ENCODE assay signal across 1 cellular context in the genomic region with DNA sequence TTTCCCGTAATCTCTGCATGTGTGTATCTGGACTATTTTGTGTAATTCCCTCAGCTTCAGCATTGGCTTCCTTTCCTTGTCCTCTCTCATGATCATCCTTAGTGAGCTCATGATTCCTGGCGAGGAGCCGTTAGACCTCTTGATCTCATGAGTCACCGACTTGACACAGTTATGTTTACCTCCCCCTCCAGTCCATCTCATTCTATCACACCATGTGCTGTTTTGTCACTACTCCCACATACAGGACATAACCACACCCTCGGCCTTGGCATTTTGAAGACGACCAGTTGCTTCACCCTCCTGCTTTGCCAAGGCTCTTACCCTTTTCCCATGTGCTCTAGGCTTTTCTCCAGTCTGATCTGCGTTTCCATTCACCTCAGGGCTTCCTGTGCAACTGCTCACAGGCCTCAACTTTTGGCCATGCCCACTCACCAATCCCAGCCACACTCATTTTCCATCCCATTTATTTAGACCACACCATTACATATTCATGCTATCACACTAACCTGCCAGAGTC.
TF ChIP-seq lines count a peak whose summit lies in the region.

No MANE protein-coding gene starts in this region.

TF ChIP-seq in K562, 482 proteins besides CTCF, POLR2A, EP300 and RAD21 (continued from another document and continues in another):
- peak; percentile 74 for TF ChIP-seq NUFIP1 (IDR thresholded peaks at IDR 0.05; ENCODE audit: partially characterized antibody)
- TF ChIP-seq DDX20 (tag; IDR thresholded peaks at IDR 0.05; ENCODE audit: low read depth), result no peak
- peak; percentile 61; the same call in 1 of the 2 replicates for TF ChIP-seq KLF16 (IDR thresholded peaks at IDR 0.05)
- peak; percentile 72; the same call in 1 of the 2 replicates for TF ChIP-seq NCOA1 (IDR thresholded peaks at IDR 0.05; ENCODE audit: low read depth)
- no peak; the same call in none of the 2 replicates for TF ChIP-seq ETV5 (CRISPR knock-in tag; IDR thresholded peaks at IDR 0.05; ENCODE audit: low read depth)
- TF ChIP-seq IRF2 (CRISPR knock-in tag; IDR thresholded peaks at IDR 0.05), result no peak
- TF ChIP-seq, protein P1, sequence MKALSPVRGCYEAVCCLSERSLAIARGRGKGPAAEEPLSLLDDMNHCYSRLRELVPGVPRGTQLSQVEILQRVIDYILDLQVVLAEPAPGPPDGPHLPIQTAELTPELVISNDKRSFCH (CRISPR knock-in tag; IDR thresholded peaks at IDR 0.05), result no peak
- TF ChIP-seq, protein P1 (tag; IDR thresholded peaks at IDR 0.05), result peak; percentile 72; the same call in 1 of the 2 replicates
- TF ChIP-seq, protein P2, sequence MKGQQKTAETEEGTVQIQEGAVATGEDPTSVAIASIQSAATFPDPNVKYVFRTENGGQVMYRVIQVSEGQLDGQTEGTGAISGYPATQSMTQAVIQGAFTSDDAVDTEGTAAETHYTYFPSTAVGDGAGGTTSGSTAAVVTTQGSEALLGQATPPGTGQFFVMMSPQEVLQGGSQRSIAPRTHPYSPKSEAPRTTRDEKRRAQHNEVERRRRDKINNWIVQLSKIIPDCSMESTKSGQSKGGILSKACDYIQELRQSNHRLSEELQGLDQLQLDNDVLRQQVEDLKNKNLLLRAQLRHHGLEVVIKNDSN (CRISPR knock-in tag; IDR thresholded peaks at IDR 0.05), result peak; percentile 50; the same call in 1 of the 2 replicates
- TF ChIP-seq, protein P3, sequence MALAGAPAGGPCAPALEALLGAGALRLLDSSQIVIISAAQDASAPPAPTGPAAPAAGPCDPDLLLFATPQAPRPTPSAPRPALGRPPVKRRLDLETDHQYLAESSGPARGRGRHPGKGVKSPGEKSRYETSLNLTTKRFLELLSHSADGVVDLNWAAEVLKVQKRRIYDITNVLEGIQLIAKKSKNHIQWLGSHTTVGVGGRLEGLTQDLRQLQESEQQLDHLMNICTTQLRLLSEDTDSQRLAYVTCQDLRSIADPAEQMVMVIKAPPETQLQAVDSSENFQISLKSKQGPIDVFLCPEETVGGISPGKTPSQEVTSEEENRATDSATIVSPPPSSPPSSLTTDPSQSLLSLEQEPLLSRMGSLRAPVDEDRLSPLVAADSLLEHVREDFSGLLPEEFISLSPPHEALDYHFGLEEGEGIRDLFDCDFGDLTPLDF (CRISPR knock-in tag; IDR thresholded peaks at IDR 0.05), result no peak
- no peak for TF ChIP-seq CBFB (CRISPR knock-in tag; IDR thresholded peaks at IDR 0.05)
- TF ChIP-seq ZNF347 (CRISPR knock-in tag; IDR thresholded peaks at IDR 0.05; ENCODE audit: low read depth), result no peak
- TF ChIP-seq, protein P4, sequence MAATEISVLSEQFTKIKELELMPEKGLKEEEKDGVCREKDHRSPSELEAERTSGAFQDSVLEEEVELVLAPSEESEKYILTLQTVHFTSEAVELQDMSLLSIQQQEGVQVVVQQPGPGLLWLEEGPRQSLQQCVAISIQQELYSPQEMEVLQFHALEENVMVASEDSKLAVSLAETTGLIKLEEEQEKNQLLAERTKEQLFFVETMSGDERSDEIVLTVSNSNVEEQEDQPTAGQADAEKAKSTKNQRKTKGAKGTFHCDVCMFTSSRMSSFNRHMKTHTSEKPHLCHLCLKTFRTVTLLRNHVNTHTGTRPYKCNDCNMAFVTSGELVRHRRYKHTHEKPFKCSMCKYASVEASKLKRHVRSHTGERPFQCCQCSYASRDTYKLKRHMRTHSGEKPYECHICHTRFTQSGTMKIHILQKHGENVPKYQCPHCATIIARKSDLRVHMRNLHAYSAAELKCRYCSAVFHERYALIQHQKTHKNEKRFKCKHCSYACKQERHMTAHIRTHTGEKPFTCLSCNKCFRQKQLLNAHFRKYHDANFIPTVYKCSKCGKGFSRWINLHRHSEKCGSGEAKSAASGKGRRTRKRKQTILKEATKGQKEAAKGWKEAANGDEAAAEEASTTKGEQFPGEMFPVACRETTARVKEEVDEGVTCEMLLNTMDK (IDR thresholded peaks at IDR 0.05; ENCODE audit: borderline replicate concordance, insufficient read depth, low read depth, low read length, poor library complexity, severe bottlenecking), result no peak
- TF ChIP-seq SMAD4 (CRISPR knock-in tag; conservative IDR thresholded peaks at IDR 0.05), result peak; percentile 42; the same call in 1 of the 2 replicates
- no peak for TF ChIP-seq PHTF2 (CRISPR knock-in tag; IDR thresholded peaks at IDR 0.05)
- TF ChIP-seq MAFF (IDR thresholded peaks at IDR 0.05; ENCODE audit: low read length), result no peak
- no peak for TF ChIP-seq TGIF2 (CRISPR knock-in tag; IDR thresholded peaks at IDR 0.05)
- 0 out of 2 replicates have a peak, but pooled peaks have one; percentile 41 for TF ChIP-seq JUNB (CRISPR knock-in tag; conservative IDR thresholded peaks at IDR 0.05)
- TF ChIP-seq GTF2E2 (tag; IDR thresholded peaks at IDR 0.05), result no peak
- peak; percentile 47; the same call in 1 of the 2 replicates for TF ChIP-seq ZNF239 (CRISPR knock-in tag; IDR thresholded peaks at IDR 0.05)
- TF ChIP-seq, protein P5, sequence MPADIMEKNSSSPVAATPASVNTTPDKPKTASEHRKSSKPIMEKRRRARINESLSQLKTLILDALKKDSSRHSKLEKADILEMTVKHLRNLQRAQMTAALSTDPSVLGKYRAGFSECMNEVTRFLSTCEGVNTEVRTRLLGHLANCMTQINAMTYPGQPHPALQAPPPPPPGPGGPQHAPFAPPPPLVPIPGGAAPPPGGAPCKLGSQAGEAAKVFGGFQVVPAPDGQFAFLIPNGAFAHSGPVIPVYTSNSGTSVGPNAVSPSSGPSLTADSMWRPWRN (IDR thresholded peaks at IDR 0.05; ENCODE audit: low read depth), result no peak
- no peak for TF ChIP-seq HOXB6 (CRISPR knock-in tag; IDR thresholded peaks at IDR 0.05; ENCODE audit: borderline replicate concordance)
- no peak for TF ChIP-seq SAFB (IDR thresholded peaks at IDR 0.05; ENCODE audit: borderline replicate concordance, low read depth, low read length)
- no peak for TF ChIP-seq ZBTB1 (CRISPR knock-in tag; IDR thresholded peaks at IDR 0.05; ENCODE audit: borderline replicate concordance, low read depth)
- TF ChIP-seq ZNF551 (CRISPR knock-in tag; IDR thresholded peaks at IDR 0.05), result no peak
- TF ChIP-seq ZNF23 (CRISPR knock-in tag; IDR thresholded peaks at IDR 0.05), result no peak
- peak; percentile 37 for TF ChIP-seq BRD9 (IDR thresholded peaks at IDR 0.05; ENCODE audit: low read depth, partially characterized antibody)
- no peak for TF ChIP-seq LCOR (CRISPR knock-in tag; IDR thresholded peaks at IDR 0.05)
- no peak for TF ChIP-seq SAFB2 (IDR thresholded peaks at IDR 0.05; ENCODE audit: borderline replicate concordance, low read depth, low read length, severe bottlenecking)
- no peak for TF ChIP-seq ZNF445 (CRISPR knock-in tag; IDR thresholded peaks at IDR 0.05; ENCODE audit: low read depth)
- no peak for TF ChIP-seq TARDBP (IDR thresholded peaks at IDR 0.05)
- peak; percentile 98 for TF ChIP-seq FOSL1 (tag; conservative IDR thresholded peaks at IDR 0.05)
- TF ChIP-seq, protein P6, sequence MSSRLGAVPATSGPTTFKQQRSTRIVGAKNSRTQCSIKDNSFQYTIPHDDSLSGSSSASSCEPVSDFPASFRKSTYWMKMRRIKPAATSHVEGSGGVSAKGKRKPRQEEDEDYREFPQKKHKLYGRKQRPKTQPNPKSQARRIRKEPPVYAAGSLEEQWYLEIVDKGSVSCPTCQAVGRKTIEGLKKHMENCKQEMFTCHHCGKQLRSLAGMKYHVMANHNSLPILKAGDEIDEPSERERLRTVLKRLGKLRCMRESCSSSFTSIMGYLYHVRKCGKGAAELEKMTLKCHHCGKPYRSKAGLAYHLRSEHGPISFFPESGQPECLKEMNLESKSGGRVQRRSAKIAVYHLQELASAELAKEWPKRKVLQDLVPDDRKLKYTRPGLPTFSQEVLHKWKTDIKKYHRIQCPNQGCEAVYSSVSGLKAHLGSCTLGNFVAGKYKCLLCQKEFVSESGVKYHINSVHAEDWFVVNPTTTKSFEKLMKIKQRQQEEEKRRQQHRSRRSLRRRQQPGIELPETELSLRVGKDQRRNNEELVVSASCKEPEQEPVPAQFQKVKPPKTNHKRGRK (tag; IDR thresholded peaks at IDR 0.05), result no peak
- TF ChIP-seq CBX3 (IDR thresholded peaks at IDR 0.05; ENCODE audit: borderline replicate concordance in 1 of 2, low read length in 2 of 2), result peak in 1 of 2 experiments; percentile 94; a peak in 2 of 3 replicates
- TF ChIP-seq RBBP5 (IDR thresholded peaks at IDR 0.05; ENCODE audit: borderline replicate concordance, insufficient read depth, low read length, poor library complexity, severe bottlenecking), result no peak
- no peak for TF ChIP-seq NR1H2 (CRISPR knock-in tag; IDR thresholded peaks at IDR 0.05)
- TF ChIP-seq ERF (CRISPR knock-in tag; IDR thresholded peaks at IDR 0.05), result no peak
- TF ChIP-seq ESRRB (CRISPR knock-in tag; IDR thresholded peaks at IDR 0.05; ENCODE audit: borderline replicate concordance), result no peak
- peak; percentile 75 for TF ChIP-seq BACH1 (tag; IDR thresholded peaks at IDR 0.05)
- no peak for TF ChIP-seq HNRNPLL (IDR thresholded peaks at IDR 0.05; ENCODE audit: low read depth, low read length, poor library complexity, severe bottlenecking)
- TF ChIP-seq, protein P7, sequence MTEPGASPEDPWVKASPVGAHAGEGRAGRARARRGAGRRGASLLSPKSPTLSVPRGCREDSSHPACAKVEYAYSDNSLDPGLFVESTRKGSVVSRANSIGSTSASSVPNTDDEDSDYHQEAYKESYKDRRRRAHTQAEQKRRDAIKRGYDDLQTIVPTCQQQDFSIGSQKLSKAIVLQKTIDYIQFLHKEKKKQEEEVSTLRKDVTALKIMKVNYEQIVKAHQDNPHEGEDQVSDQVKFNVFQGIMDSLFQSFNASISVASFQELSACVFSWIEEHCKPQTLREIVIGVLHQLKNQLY (CRISPR knock-in tag; conservative IDR thresholded peaks at IDR 0.05), result no peak
- TF ChIP-seq, protein P8, sequence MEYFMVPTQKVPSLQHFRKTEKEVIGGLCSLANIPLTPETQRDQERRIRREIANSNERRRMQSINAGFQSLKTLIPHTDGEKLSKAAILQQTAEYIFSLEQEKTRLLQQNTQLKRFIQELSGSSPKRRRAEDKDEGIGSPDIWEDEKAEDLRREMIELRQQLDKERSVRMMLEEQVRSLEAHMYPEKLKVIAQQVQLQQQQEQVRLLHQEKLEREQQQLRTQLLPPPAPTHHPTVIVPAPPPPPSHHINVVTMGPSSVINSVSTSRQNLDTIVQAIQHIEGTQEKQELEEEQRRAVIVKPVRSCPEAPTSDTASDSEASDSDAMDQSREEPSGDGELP (CRISPR knock-in tag; IDR thresholded peaks at IDR 0.05; ENCODE audit: borderline replicate concordance), result no peak
- TF ChIP-seq ZNF586 (CRISPR knock-in tag; conservative IDR thresholded peaks at IDR 0.05), result no peak
- TF ChIP-seq CXXC5 (CRISPR knock-in tag; IDR thresholded peaks at IDR 0.05), result no peak; the same call in 1 of the 2 replicates
- TF ChIP-seq, protein P9, sequence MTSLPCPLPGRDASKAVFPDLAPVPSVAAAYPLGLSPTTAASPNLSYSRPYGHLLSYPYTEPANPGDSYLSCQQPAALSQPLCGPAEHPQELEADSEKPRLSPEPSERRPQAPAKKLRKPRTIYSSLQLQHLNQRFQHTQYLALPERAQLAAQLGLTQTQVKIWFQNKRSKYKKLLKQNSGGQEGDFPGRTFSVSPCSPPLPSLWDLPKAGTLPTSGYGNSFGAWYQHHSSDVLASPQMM (CRISPR knock-in tag; IDR thresholded peaks at IDR 0.05), result no peak
- TF ChIP-seq, protein P10, sequence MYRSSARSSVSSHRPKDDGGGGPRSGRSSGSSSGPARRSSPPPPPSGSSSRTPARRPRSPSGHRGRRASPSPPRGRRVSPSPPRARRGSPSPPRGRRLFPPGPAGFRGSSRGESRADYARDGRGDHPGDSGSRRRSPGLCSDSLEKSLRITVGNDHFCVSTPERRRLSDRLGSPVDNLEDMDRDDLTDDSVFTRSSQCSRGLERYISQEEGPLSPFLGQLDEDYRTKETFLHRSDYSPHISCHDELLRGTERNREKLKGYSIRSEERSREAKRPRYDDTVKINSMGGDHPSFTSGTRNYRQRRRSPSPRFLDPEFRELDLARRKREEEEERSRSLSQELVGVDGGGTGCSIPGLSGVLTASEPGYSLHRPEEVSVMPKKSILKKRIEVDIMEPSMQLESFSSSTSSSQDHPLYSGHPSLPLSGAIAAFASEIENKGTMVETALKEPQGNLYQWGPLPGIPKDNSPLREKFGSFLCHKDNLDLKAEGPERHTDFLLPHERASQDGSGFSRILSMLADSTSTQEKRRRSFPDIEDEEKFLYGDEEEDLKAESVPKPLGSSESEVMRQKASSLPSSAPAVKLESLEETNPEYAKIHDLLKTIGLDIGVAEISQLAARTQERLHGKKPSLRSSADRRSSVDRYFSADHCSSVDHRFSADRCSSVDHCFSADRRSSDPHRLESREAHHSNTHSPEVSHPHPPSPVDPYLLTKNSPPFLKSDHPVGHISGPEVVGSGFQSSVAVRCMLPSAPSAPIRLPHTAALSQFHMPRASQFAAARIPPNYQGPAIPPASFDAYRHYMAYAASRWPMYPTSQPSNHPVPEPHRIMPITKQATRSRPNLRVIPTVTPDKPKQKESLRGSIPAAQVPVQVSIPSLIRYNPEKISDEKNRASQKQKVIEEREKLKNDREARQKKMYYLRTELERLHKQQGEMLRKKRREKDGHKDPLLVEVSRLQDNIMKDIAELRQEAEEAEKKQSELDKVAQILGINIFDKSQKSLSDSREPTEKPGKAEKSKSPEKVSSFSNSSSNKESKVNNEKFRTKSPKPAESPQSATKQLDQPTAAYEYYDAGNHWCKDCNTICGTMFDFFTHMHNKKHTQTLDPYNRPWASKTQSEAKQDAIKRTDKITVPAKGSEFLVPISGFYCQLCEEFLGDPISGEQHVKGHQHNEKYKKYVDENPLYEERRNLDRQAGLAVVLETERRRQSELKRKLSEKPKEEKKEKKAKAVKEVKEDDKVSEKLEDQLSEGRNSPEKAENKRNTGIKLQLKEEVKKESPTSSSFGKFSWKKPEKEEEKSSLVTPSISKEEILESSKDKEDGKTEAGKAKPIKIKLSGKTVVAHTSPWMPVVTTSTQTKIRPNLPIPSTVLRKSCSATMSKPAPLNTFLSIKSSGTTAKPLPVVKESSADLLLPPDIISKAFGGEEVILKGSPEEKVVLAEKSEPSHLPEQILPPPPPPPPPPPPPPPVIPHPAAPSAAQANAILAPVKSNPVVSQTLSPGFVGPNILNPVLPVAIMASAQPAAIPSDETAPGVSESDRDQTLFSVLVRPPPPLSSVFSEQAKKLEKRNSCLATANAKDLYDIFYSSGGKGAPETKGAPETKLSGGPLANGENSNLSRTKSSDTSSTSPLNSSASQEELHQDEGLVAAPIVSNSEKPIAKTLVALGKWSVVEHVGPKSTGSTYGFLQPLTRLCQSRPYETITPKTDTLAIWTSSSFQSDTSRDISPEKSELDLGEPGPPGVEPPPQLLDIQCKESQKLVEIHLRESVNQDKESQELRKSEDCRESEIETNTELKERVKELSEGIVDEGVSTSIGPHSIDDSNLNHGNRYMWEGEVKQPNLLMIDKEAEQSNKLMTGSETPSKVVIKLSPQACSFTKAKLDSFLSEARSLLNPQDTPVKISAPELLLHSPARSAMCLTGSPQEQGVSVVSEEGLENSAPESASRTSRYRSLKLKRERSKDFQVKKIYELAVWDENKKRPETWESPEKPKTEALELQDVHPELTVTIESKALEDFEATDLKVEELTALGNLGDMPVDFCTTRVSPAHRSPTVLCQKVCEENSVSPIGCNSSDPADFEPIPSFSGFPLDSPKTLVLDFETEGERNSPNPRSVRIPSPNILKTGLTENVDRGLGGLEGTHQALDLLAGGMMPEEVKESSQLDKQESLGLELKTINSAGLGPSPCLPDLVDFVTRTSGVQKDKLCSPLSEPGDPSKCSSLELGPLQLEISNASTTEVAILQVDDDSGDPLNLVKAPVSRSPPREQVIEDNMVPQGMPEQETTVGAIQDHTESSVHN (IDR thresholded peaks at IDR 0.05; ENCODE audit: borderline replicate concordance in 1 of 2, low read depth in 1 of 2), result no peak
- TF ChIP-seq, protein P11, sequence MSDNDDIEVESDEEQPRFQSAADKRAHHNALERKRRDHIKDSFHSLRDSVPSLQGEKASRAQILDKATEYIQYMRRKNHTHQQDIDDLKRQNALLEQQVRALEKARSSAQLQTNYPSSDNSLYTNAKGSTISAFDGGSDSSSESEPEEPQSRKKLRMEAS (CRISPR knock-in tag; IDR thresholded peaks at IDR 0.05), result peak; percentile 91
- no peak for TF ChIP-seq CBX1 (IDR thresholded peaks at IDR 0.05; ENCODE audit: low read depth)
